8 cellular contexts compared by ENCODE assay signal in genomic region chr6:143060354-143060805, GRCh38. TPM values are rescaled to one million over a fixed set of nuclear protein-coding genes. Genes with fewer than 3 reads are reported as not detected.
DNase-seq lines count a peak whose midpoint lies in the region; ATAC-seq and TF ChIP-seq lines count a peak whose summit lies in the region.

No MANE protein-coding gene starts in this region.

- H3K27ac ChIP-seq in CD4-positive, alpha-beta memory T cell (ENCODE audit: low read depth, low read length), result peak overlapping the region; percentile 70
- peak overlapping the region; percentile 89 for H3K27ac ChIP-seq in PC-3 (ENCODE audit: low read length)
- peak overlapping the region; percentile 79 for H3K27ac ChIP-seq in naive thymus-derived CD4-positive, alpha-beta T cell (ENCODE audit: low read depth, low read length)

- no peaks in the 10 kb centered on the region for H4K20me1 ChIP-seq in PC-3 (ENCODE audit: low read length)

- H3K27ac Mint-ChIP-seq in CD4-positive, alpha-beta memory T cell, result peak overlapping the region; percentile 92 to 99 (median 97)
- peak overlapping the region; percentile 92 to 98 (median 96) for H3K27ac Mint-ChIP-seq in naive thymus-derived CD4-positive, alpha-beta T cell
- peak overlapping the region; percentile 97 for H3K27ac Mint-ChIP-seq in stimulated activated memory B cell treated with anti-CD40 and anti-IgM and Interleukin-4, amounts not matched to agents 10 μg/mL and 1 μg/mL and 100 μg/mL, for 72 hours

- H3K4me3 Mint-ChIP-seq in CD4-positive, alpha-beta memory T cell, result peak overlapping the region; percentile 92 to 97 (median 96)
- peak overlapping the region; percentile 88 to 98 (median 94) for H3K4me3 Mint-ChIP-seq in naive thymus-derived CD4-positive, alpha-beta T cell
- H3K4me3 Mint-ChIP-seq in stimulated activated memory B cell treated with anti-CD40 and anti-IgM and Interleukin-4, amounts not matched to agents 10 μg/mL and 1 μg/mL and 100 μg/mL, for 72 hours, result peak overlapping the region; percentile 96

- H3K36me3 ChIP-seq in CD4-positive, alpha-beta memory T cell (ENCODE audit: insufficient read depth, low read length), result no peaks in the 10 kb centered on the region
- no peaks in the 10 kb centered on the region for H3K36me3 ChIP-seq in PC-3 (ENCODE audit: low read depth, low read length)
- peaks cover 0 to 4% (median 0%) of the 10 kb centered on the region in 3 experiments for H3K36me3 ChIP-seq in naive thymus-derived CD4-positive, alpha-beta T cell (ENCODE audit: control insufficient read depth in 2 of 3, insufficient read depth in 3 of 3, low read length in 3 of 3)

- peaks cover 0 to 13% of the 10 kb centered on the region in 2 donors for H3K36me3 Mint-ChIP-seq in CD4-positive, alpha-beta memory T cell
- peaks cover 0 to 3% (median 0%) of the 10 kb centered on the region in 5 donors for H3K36me3 Mint-ChIP-seq in naive thymus-derived CD4-positive, alpha-beta T cell
- no peaks in the 10 kb centered on the region for H3K36me3 Mint-ChIP-seq in stimulated activated memory B cell treated with anti-CD40 and anti-IgM and Interleukin-4, amounts not matched to agents 10 μg/mL and 1 μg/mL and 100 μg/mL, for 72 hours

- ATAC-seq in GM19324 (IDR thresholded peaks at IDR 0.05; ENCODE audit: low FRiP score, unreplicated experiment) (peak; percentile 78), HG03457 (IDR thresholded peaks at IDR 0.05; ENCODE audit: unreplicated experiment) (peak; percentile 68), PC-3 (peak; percentile 73)
- peak; percentile 85 for ATAC-seq in naive thymus-derived CD4-positive, alpha-beta T cell
- peak; percentile 82 for ATAC-seq in stimulated activated memory B cell treated with anti-CD40 and anti-IgM and Interleukin-4, amounts not matched to agents 10 μg/mL and 1 μg/mL and 100 μg/mL, for 72 hours

- H3K4me1 ChIP-seq in CD4-positive, alpha-beta memory T cell (ENCODE audit: insufficient read depth, low read length), result peaks cover 17% of the 10 kb centered on the region
- peaks cover 22% of the 10 kb centered on the region for H3K4me1 ChIP-seq in PC-3 (ENCODE audit: insufficient read depth, low read length)
- peaks cover 8% of the 10 kb centered on the region in 2 donors for H3K4me1 ChIP-seq in naive thymus-derived CD4-positive, alpha-beta T cell (ENCODE audit: control insufficient read depth in 2 of 2, insufficient read depth in 2 of 2, low read length in 2 of 2)

- H3K9me3 Mint-ChIP-seq in CD4-positive, alpha-beta memory T cell, result no peaks in the 10 kb centered on the region
- H3K9me3 Mint-ChIP-seq in naive thymus-derived CD4-positive, alpha-beta T cell, result peaks cover 0 to 4% (median 0%) of the 10 kb centered on the region in 11 donors
- H3K9me3 Mint-ChIP-seq in stimulated activated memory B cell treated with anti-CD40 and anti-IgM and Interleukin-4, amounts not matched to agents 10 μg/mL and 1 μg/mL and 100 μg/mL, for 72 hours, result no peaks in the 10 kb centered on the region

- intact Hi-C loops in CD4-positive, alpha-beta memory T cell (cut with micrococcal nuclease), result loop anchor here (2.0 to 10.0 kb wide), 2 partner anchors 112 to 364 kb away; no protein-coding TSS in a partner anchor
- intact Hi-C loops in PC-3 (cut with micrococcal nuclease), result loop anchor here (1.0 to 10.0 kb wide), 2 partner anchors 74 to 114 kb away; no protein-coding TSS in a partner anchor
- intact Hi-C loops in naive thymus-derived CD4-positive, alpha-beta T cell (cut with micrococcal nuclease), result loop anchor here (1.0 to 10.0 kb wide), 11 partner anchors 38 to 1034 kb away; partner anchors contain the start of genes ADAT2 (in 2 of the 2), PEX3 (in 2 of the 2), FUCA2 (in 1 of the 2) and LTV1 (in 1 of the 2)

- H3F3A ChIP-seq in PC-3 (ENCODE audit: low read length, unreplicated experiment), result no peaks in the 10 kb centered on the region

- peak; percentile 76 to 88 (median 78) for DNase-seq in CD4-positive, alpha-beta memory T cell
- peak; percentile 67 for DNase-seq in PC-3
- peak; percentile 55 for DNase-seq in activated T-helper 1 cell treated with Interleukin-2 at 50 U/mL for 16 hours (ENCODE audit: low read depth)
- DNase-seq in fibroblast of gingiva (ENCODE audit: low read depth), result peak; percentile 86
- peak; percentile 63 to 82 (median 72) for DNase-seq in naive thymus-derived CD4-positive, alpha-beta T cell

- no peaks in the 10 kb centered on the region for H3K9me3 ChIP-seq in CD4-positive, alpha-beta memory T cell (ENCODE audit: control insufficient read depth in 1 of 2, low read length in 2 of 2)
- no peaks in the 10 kb centered on the region for H3K9me3 ChIP-seq in PC-3 (ENCODE audit: low read length)
- no peaks in the 10 kb centered on the region for H3K9me3 ChIP-seq in naive thymus-derived CD4-positive, alpha-beta T cell (ENCODE audit: control insufficient read depth in 2 of 3, low read length in 3 of 3)

- POLR2A ChIA-PET in CD4-positive, alpha-beta memory T cell (lab: Charles Lee; ENCODE audit: partially characterized antibody), result interaction anchor here (1.7 to 2.9 kb wide), 3 partner anchors 37 to 217 kb away, joined by 4 to 22 read pairs (median 9); no protein-coding TSS in a partner anchor
- POLR2A ChIA-PET in PC-3 (lab: Charles Lee; ENCODE audit: unreplicated experiment), result interaction anchor here (0.7 kb wide), 1 partner anchor 140 kb away, joined by 6 read pairs; no protein-coding TSS in a partner anchor
- POLR2A ChIA-PET in naive thymus-derived CD4-positive, alpha-beta T cell (lab: Charles Lee), result interaction anchor here (0.8 to 1.0 kb wide), 3 partner anchors 11 to 380 kb away, joined by 3 read pairs; no protein-coding TSS in a partner anchor

- BruUV-seq in PC-3 (replicated peaks; lab: Mats Ljungman, UMichigan), result no TSS peak

- CTCF ChIA-PET in CD4-positive, alpha-beta memory T cell (lab: Charles Lee; ENCODE audit: partially characterized antibody), result interaction anchor here (0.7 to 1.2 kb wide), 4 partner anchors 10 to 491 kb away, joined by 3 to 4 read pairs (median 3); no protein-coding TSS in a partner anchor
- CTCF ChIA-PET in PC-3 (lab: Charles Lee), result no interaction called here
- CTCF ChIA-PET in naive thymus-derived CD4-positive, alpha-beta T cell (lab: Charles Lee), result interaction anchor here (0.7 to 1.1 kb wide), 2 partner anchors 109 to 162 kb away, joined by 3 to 4 read pairs; no protein-coding TSS in a partner anchor

- H3K4me1 Mint-ChIP-seq in CD4-positive, alpha-beta memory T cell, result peaks cover 18 to 28% (median 23%) of the 10 kb centered on the region in 4 donors
- H3K4me1 Mint-ChIP-seq in naive thymus-derived CD4-positive, alpha-beta T cell, result peaks cover 16 to 34% (median 28%) of the 10 kb centered on the region in 7 donors
- peaks cover 32% of the 10 kb centered on the region for H3K4me1 Mint-ChIP-seq in stimulated activated memory B cell treated with anti-CD40 and anti-IgM and Interleukin-4, amounts not matched to agents 10 μg/mL and 1 μg/mL and 100 μg/mL, for 72 hours

- H2AFZ ChIP-seq in PC-3 (ENCODE audit: low read length), result peak overlapping the region; percentile 91

- H3K27me3 Mint-ChIP-seq in CD4-positive, alpha-beta memory T cell, result peaks cover 0 to 2% of the 10 kb centered on the region in 2 donors
- no peaks in the 10 kb centered on the region for H3K27me3 Mint-ChIP-seq in naive thymus-derived CD4-positive, alpha-beta T cell
- no peaks in the 10 kb centered on the region for H3K27me3 Mint-ChIP-seq in stimulated activated memory B cell treated with anti-CD40 and anti-IgM and Interleukin-4, amounts not matched to agents 10 μg/mL and 1 μg/mL and 100 μg/mL, for 72 hours

- H3K9ac ChIP-seq in PC-3 (ENCODE audit: low read length), result peak overlapping the region; percentile 90

- H3K4me2 ChIP-seq in PC-3 (ENCODE audit: low read length), result peak overlapping the region; percentile 84

- H3K27me3 ChIP-seq in CD4-positive, alpha-beta memory T cell (ENCODE audit: insufficient read depth, low read length), result no peaks in the 10 kb centered on the region
- H3K27me3 ChIP-seq in PC-3 (ENCODE audit: low read length), result no peaks in the 10 kb centered on the region
- H3K27me3 ChIP-seq in naive thymus-derived CD4-positive, alpha-beta T cell (ENCODE audit: control insufficient read depth in 2 of 2, insufficient read depth in 2 of 2, low read length in 2 of 2), result no peaks in the 10 kb centered on the region

- peak; percentile 20; the same call in 1 of the 2 replicates for TF ChIP-seq CTCF in PC-3 (conservative IDR thresholded peaks at IDR 0.05; ENCODE audit: low read depth, low read length)

- H3K79me2 ChIP-seq in PC-3 (ENCODE audit: low read length), result peaks cover 27% of the 10 kb centered on the region

- peak overlapping the region; percentile 39 to 72 for H3K4me3 ChIP-seq in CD4-positive, alpha-beta memory T cell (ENCODE audit: low read length in 2 of 2)
- peak overlapping the region; percentile 90 for H3K4me3 ChIP-seq in PC-3 (ENCODE audit: low read length)
- peak overlapping the region; percentile 73 for H3K4me3 ChIP-seq in naive thymus-derived CD4-positive, alpha-beta T cell (ENCODE audit: low read length)

- no peaks in the 10 kb centered on the region for H3K9me2 ChIP-seq in PC-3 (replicated peaks; ENCODE audit: low read length)

RNA-seq across cellular contexts. Expression of gene AIG1, which starts 0.3 kb away (rescaled TPM):
- total RNA-seq in CD4-positive, alpha-beta memory T cell, result 10 to 100 TPM in 1 of 2 experiments, 1 to 10 TPM in 1; 9.6 to 10.2 TPM
- polyA plus RNA-seq in CD4-positive, alpha-beta memory T cell, result 10 to 100 TPM; 20.3 to 21.5 TPM
- 22.1 and 32.7 TPM in 2 replicates for total RNA-seq in PC-3 (2014; rRNA removed)
- 10 to 100 TPM in 2 of 5 experiments, 1 to 10 TPM in 3; 6.8 to 10.8 (median 8.8) TPM for total RNA-seq in naive thymus-derived CD4-positive, alpha-beta T cell
- polyA plus RNA-seq in naive thymus-derived CD4-positive, alpha-beta T cell, result 10 to 100 TPM; 21.0 to 21.8 TPM

Comparison
In these comparisons a context has a peak if more than half of its experiments do, and no peak if none do; other contexts are left out.
1. Peak in every context shown above with its lines: DNase-seq, ATAC-seq, H3K4me3 ChIP-seq and H3K27ac ChIP-seq.